Comparison of ENCODE assay signal across 20 cellular contexts in the genomic region with DNA sequence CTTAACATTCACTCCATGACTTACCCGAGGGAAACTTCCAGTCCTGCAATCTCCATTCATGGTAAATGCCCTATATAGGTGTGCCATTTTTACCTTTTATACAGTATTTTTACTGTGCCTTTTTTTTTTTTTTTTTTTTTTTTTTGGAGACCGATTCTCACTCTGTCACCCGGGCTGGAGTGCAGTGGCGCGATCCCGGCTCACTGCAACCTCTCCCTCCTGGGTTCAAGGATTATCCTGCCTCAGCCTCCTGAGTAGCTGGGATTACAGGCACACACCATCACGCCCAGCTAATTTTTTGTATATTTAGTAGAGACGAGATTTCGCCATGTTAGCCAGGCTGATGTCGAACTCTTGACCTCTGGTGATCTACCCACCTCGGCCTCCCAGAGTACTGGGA.
"Had no signal": no experiment of that assay in that cellular context is flagged by ENCODE, and none has a peak within 500 bp of the region (broad histone marks: within the 10 kb centered on the region; RNA-seq: fewer than 3 reads in every experiment).

No MANE protein-coding gene starts in this region.

- H3K4me1 Mint-ChIP-seq: IgD-negative memory B cell had no signal

- H3K27ac Mint-ChIP-seq: IgD-negative memory B cell had no signal

- H3K27ac ChIP-seq: HL-60 had no signal

- H3K36me3 Mint-ChIP-seq: IgD-negative memory B cell had no signal

- H3K4me3 Mint-ChIP-seq: IgD-negative memory B cell had no signal

- H3K4me2 ChIP-seq: SK-N-SH had no signal

- H3K4me3 ChIP-seq: K562 had no signal

- H3K9ac ChIP-seq: SK-N-SH had no signal

- H3K9me3 ChIP-seq: SK-N-SH had no signal

- DNase-seq: NCI-H1092, NCI-H1105 treated with DMSO at 0.1 percent for 48 hours, NCI-H1417 treated with DMSO at 0.1 percent for 48 hours, NCI-H146, NCI-H1694 treated with DMSO at 0.1 percent for 48 hours, NCI-H1930, NCI-H2081 treated with DMSO at 0.1 percent for 48 hours, NCI-H2171, NCI-H446, NCI-H510A, NCI-H524 treated with DMSO at 0.1 percent for 48 hours, NCI-H69, NCI-H774, RPMI8226, SHP77, SK-N-SH, SW 1271 had no signal
